28 cellular contexts compared by ENCODE assay signal in genomic region chr2:216047417-216047816, GRCh38. TPM values are rescaled to one million over a fixed set of nuclear protein-coding genes. Genes with fewer than 3 reads are reported as not detected.
DNase-seq lines count a peak whose midpoint lies in the region; ATAC-seq, FAIRE-seq and TF ChIP-seq lines count a peak whose summit lies in the region.
"Had no signal": no experiment of that assay in that cellular context is flagged by ENCODE, and none has a peak within 500 bp of the region (broad histone marks: within the 10 kb centered on the region; RNA-seq: fewer than 3 reads in every experiment).

No MANE protein-coding gene starts in this region.

- H3K27me3 Mint-ChIP-seq in nephron progenitor cell (ENCODE audit: low read depth, poor library complexity) = no peaks in the 10 kb centered on the region
- H3K27me3 Mint-ChIP-seq: CD4-positive, alpha-beta memory T cell; CD4-positive, CD25-positive, alpha-beta regulatory T cell; CD8-positive, alpha-beta memory T cell had no signal

- H3K9me3 Mint-ChIP-seq in nephron progenitor cell = no peaks in the 10 kb centered on the region
- H3K9me3 Mint-ChIP-seq: CD14-positive monocyte; CD4-positive, alpha-beta memory T cell; CD4-positive, CD25-positive, alpha-beta regulatory T cell; CD8-positive, alpha-beta memory T cell had no signal

- H3K27ac ChIP-seq in SK-N-MC = peak overlapping the region; percentile 69
- H3K27ac ChIP-seq: BLaER1 had no signal

- H3K27ac Mint-ChIP-seq in nephron progenitor cell = no peak overlapping the region
- H3K27ac Mint-ChIP-seq: CD4-positive, alpha-beta memory T cell; CD4-positive, CD25-positive, alpha-beta regulatory T cell; CD8-positive, alpha-beta memory T cell had no signal

- no peaks in the 10 kb centered on the region for H3K9me3 ChIP-seq in SK-N-MC (ENCODE audit: low read depth, low read length)
- H3K9me3 ChIP-seq: BE2C, BLaER1 had no signal

- ATAC-seq in GM21423 (IDR thresholded peaks at IDR 0.05; ENCODE audit: unreplicated experiment) = no peak
- no peak for ATAC-seq in GM21515 (IDR thresholded peaks at IDR 0.05; ENCODE audit: unreplicated experiment)
- ATAC-seq: GM12878 had no signal

- FAIRE-seq in endometrium (lab: Jason Lieb, UNC) = peak; percentile 96
- FAIRE-seq: A204.1, GM12878, GM12892, GM18507 had no signal

- H3K36me3 ChIP-seq in SK-N-MC (ENCODE audit: insufficient read depth, low read length) = peaks cover 10% of the 10 kb centered on the region; the same call in 1 of the 2 replicates
- H3K36me3 ChIP-seq: BLaER1 had no signal

- H3K4me1 Mint-ChIP-seq in nephron progenitor cell = no peaks in the 10 kb centered on the region
- H3K4me1 Mint-ChIP-seq: CD14-positive monocyte; CD8-positive, alpha-beta memory T cell had no signal

- DNase-seq in SK-N-MC (ENCODE audit: low read depth, low spot score) (no peak), fibroblast of gingiva (ENCODE audit: low read depth) (peak; percentile 62), fibroblast of villous mesenchyme (ENCODE audit: low read depth) (peak; percentile 22), COLO668 (lab: John Stamatoyannopoulos, UW; ENCODE audit: unreplicated experiment) (no peak), nephron progenitor cell (no peak)
- DNase-seq: 8988T; ACHN; BE2C; C1 segment of cervical spinal cord; CD4-positive, alpha-beta memory T cell; CD4-positive, CD25-positive, alpha-beta regulatory T cell; CD8-positive, alpha-beta memory T cell; DMS 273 treated with DMSO at 0.1 percent for 48 hours; DMS153; DMS53; DMS79; DND-41; EL; GDM1 had no signal

- no peak overlapping the region for H3K9ac ChIP-seq in SK-N-MC (ENCODE audit: insufficient read length)
- H3K9ac ChIP-seq: BLaER1 had no signal

- peak overlapping the region; percentile 19; the same call in 1 of the 2 replicates for H3K4me3 ChIP-seq in SK-N-MC
- no peak overlapping the region for H3K4me3 ChIP-seq in fibroblast of villous mesenchyme (ENCODE audit: low read depth, low read length)
- H3K4me3 ChIP-seq: BLaER1, GM12878 had no signal

- no peak overlapping the region for H3K4me3 Mint-ChIP-seq in nephron progenitor cell
- H3K4me3 Mint-ChIP-seq: CD14-positive monocyte; CD4-positive, alpha-beta memory T cell; CD4-positive, CD25-positive, alpha-beta regulatory T cell; CD8-positive, alpha-beta memory T cell had no signal

- H3K36me3 Mint-ChIP-seq in nephron progenitor cell (ENCODE audit: low read depth) = peaks cover 34% of the 10 kb centered on the region

- TF ChIP-seq CTCF in fibroblast of villous mesenchyme (IDR thresholded peaks at IDR 0.05; ENCODE audit: insufficient read depth, low read depth, low read length) (no peak), nephron progenitor cell (IDR thresholded peaks at IDR 0.05) (no peak)

RNA-seq across cellular contexts. Expression of gene MREG, which starts 34.1 kb away (rescaled TPM):
- 1.3 and 4.3 TPM in 2 replicates for total RNA-seq in fibroblast of villous mesenchyme

RNA-seq across cellular contexts. Expression of gene PECR, which starts 34.2 kb away (rescaled TPM):
- 9.9 and 12.6 TPM in 2 replicates for total RNA-seq in fibroblast of villous mesenchyme

RNA-seq across cellular contexts. Expression of gene TMEM169, which starts 34.3 kb away (rescaled TPM):
- 0.32 and 0.43 TPM in 2 replicates for total RNA-seq in fibroblast of villous mesenchyme

Comparison
In these comparisons a context has a peak if more than half of its experiments do, and no peak if none do; other contexts are left out.
1. DNase-seq: peak in fibroblast of gingiva (single experiment) and fibroblast of villous mesenchyme (single experiment); none in SK-N-MC (single experiment), COLO668 (single experiment) and nephron progenitor cell (single experiment).